ENCODE assay signal across 8 cellular contexts in genomic region chr13:24618219-24618955, GRCh38.
A peak's percentile ranks its signal among the peaks of the same experiment; 100 is the strongest.
DNase-seq lines count a peak whose midpoint lies in the region; ATAC-seq and FAIRE-seq lines count a peak whose summit lies in the region.

No MANE protein-coding gene starts in this region.

- no peak for DNase-seq in GM18507 (ENCODE audit: extremely low spot score, insufficient read length, low read depth)
- peak; percentile 21 for DNase-seq in T follicular helper cell (ENCODE audit: low read depth)
- DNase-seq in astrocyte of the hippocampus (ENCODE audit: low read depth, low spot score) = peak; percentile 11
- DNase-seq in stimulated activated CD8-positive, alpha-beta memory T cell treated with anti-CD3 and anti-CD28 coated beads, Interleukin-2, amount 100 ng/mL, for 1 hour (ENCODE audit: low read depth in 2 of 2) = peak; percentile 39 to 60
- DNase-seq in middle frontal gyrus (ENCODE audit: extremely low spot score, low spot score) = no peak
- no peak for DNase-seq in NCI-H2107 (lab: John Stamatoyannopoulos, UW)
- DNase-seq in T1000 (lab: John Stamatoyannopoulos, UW) = no peak

- peak; percentile 86 for FAIRE-seq in GM18507 (lab: Jason Lieb, UNC)

- peak; percentile 60 for ATAC-seq in HG02970 (IDR thresholded peaks at IDR 0.05; ENCODE audit: low FRiP score, unreplicated experiment)

Comparison
In these comparisons a context has a peak if more than half of its experiments do, and no peak if none do; other contexts are left out.
1. DNase-seq: peak in T follicular helper cell (single experiment), astrocyte of the hippocampus (single experiment) and stimulated activated CD8-positive, alpha-beta memory T cell treated with anti-CD3 and anti-CD28 coated beads, Interleukin-2, amount 100 ng/mL, for 1 hour (2 of 2); none in GM18507 (single experiment), middle frontal gyrus (single experiment), NCI-H2107 (single experiment) and T1000 (single experiment).